14 cellular contexts compared by ENCODE assay signal in genomic region chr18:13525381-13526029, GRCh38.
"Had no signal": no experiment of that assay in that cellular context is flagged by ENCODE, and none has a peak within 500 bp of the region (broad histone marks: within the 10 kb centered on the region; RNA-seq: fewer than 3 reads in every experiment).

No MANE protein-coding gene starts in this region.

- H3K27ac Mint-ChIP-seq: activated CD8-positive, alpha-beta T cell treated with anti-CD3 and anti-CD28 coated beads for 36 hours; activated naive CD4-positive, alpha-beta T cell treated with anti-CD3 and anti-CD28 coated beads for 36 hours; mesothelial cell of epicardium; stimulated activated effector memory CD8-positive, alpha-beta T cell treated with anti-CD3 and anti-CD28 coated beads, Interleukin-12 subunit alpha, Interleukin-12 subunit beta, amount 100 ng/mL, for 72 hours had no signal

- H3K9me3 Mint-ChIP-seq: activated CD8-positive, alpha-beta T cell treated with anti-CD3 and anti-CD28 coated beads for 36 hours; activated naive CD4-positive, alpha-beta T cell treated with anti-CD3 and anti-CD28 coated beads for 36 hours; mesothelial cell of epicardium; stimulated activated effector memory CD8-positive, alpha-beta T cell treated with anti-CD3 and anti-CD28 coated beads, Interleukin-12 subunit alpha, Interleukin-12 subunit beta, amount 100 ng/mL, for 72 hours had no signal

- H3K4me1 ChIP-seq: colonic mucosa, foreskin keratinocyte had no signal

- H3K36me3 ChIP-seq: colonic mucosa, thyroid gland had no signal

- H3K27me3 ChIP-seq: colonic mucosa, foreskin keratinocyte, thyroid gland had no signal

- H3K4me2 ChIP-seq: smooth muscle cell had no signal

- H3K36me3 Mint-ChIP-seq: mesothelial cell of epicardium; stimulated activated effector memory CD8-positive, alpha-beta T cell treated with anti-CD3 and anti-CD28 coated beads, Interleukin-12 subunit alpha, Interleukin-12 subunit beta, amount 100 ng/mL, for 72 hours had no signal

- H3K4me3 ChIP-seq: colonic mucosa, smooth muscle cell, thyroid gland had no signal

- ATAC-seq: activated CD8-positive, alpha-beta T cell treated with anti-CD3 and anti-CD28 coated beads for 36 hours; foreskin keratinocyte; stimulated activated effector memory CD8-positive, alpha-beta T cell treated with anti-CD3 and anti-CD28 coated beads, Interleukin-12 subunit alpha, Interleukin-12 subunit beta, amount 100 ng/mL, for 72 hours had no signal

- H3K27me3 Mint-ChIP-seq: activated CD8-positive, alpha-beta T cell treated with anti-CD3 and anti-CD28 coated beads for 36 hours had no signal

- H3K4me3 Mint-ChIP-seq: activated CD8-positive, alpha-beta T cell treated with anti-CD3 and anti-CD28 coated beads for 36 hours; activated naive CD4-positive, alpha-beta T cell treated with anti-CD3 and anti-CD28 coated beads for 36 hours; mesothelial cell of epicardium; stimulated activated effector memory CD8-positive, alpha-beta T cell treated with anti-CD3 and anti-CD28 coated beads, Interleukin-12 subunit alpha, Interleukin-12 subunit beta, amount 100 ng/mL, for 72 hours had no signal

- H3K9me3 ChIP-seq: colonic mucosa, thyroid gland had no signal

- H3K4me1 Mint-ChIP-seq: mesothelial cell of epicardium had no signal

- H3K27ac ChIP-seq: colonic mucosa, foreskin keratinocyte, thyroid gland, VCaP had no signal

- FAIRE-seq: astrocyte, endothelial cell of umbilical vein had no signal

- DNase-seq: activated CD4-positive, alpha-beta T cell treated with anti-CD3 and anti-CD28 coated beads for 4 hours; activated CD8-positive, alpha-beta memory T cell treated with anti-CD3 and anti-CD28 coated beads, Interleukin-2, amount 50 U/mL, for 48 hours; activated CD8-positive, alpha-beta T cell treated with anti-CD3 and anti-CD28 coated beads for 36 hours; activated naive CD4-positive, alpha-beta T cell treated with anti-CD3 and anti-CD28 coated beads for 36 hours; colonic mucosa; foreskin keratinocyte; right cardiac atrium; thyroid gland had no signal
